ENCODE assay signal across 1 cellular context in the genomic region with DNA sequence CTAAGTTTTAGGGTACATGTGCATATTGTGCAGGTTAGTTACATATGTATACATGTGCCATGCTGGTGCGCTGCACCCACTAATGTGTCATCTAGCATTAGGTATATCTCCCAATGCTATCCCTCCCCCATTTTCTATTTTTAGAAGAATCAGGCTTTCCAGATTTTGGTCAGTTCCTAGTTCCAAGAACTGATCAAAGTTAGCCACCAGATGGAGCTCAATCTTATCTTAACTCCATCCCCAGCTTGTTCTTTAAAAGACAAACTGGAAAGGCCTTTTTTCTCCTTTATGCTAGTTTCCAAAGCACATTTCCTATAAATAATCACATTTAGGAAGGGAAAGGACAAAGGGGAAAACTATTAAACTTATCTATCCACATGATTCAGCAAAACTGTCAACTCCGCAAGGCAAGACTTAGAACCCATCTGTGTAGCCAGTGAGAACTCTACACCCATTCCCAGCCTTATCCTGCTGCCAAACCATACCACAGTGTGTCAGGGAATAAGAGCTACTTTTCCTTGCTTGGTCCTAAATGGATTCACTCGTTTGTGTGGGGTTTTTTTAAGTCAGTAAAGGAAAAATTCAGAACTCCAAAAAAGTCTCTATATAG.
TF ChIP-seq lines count a peak whose summit lies in the region.

No MANE protein-coding gene starts in this region.

TF ChIP-seq in K562, 482 proteins besides CTCF, POLR2A, EP300 and RAD21 (continued from another document and continues in another):
- TF ChIP-seq, protein P1, sequence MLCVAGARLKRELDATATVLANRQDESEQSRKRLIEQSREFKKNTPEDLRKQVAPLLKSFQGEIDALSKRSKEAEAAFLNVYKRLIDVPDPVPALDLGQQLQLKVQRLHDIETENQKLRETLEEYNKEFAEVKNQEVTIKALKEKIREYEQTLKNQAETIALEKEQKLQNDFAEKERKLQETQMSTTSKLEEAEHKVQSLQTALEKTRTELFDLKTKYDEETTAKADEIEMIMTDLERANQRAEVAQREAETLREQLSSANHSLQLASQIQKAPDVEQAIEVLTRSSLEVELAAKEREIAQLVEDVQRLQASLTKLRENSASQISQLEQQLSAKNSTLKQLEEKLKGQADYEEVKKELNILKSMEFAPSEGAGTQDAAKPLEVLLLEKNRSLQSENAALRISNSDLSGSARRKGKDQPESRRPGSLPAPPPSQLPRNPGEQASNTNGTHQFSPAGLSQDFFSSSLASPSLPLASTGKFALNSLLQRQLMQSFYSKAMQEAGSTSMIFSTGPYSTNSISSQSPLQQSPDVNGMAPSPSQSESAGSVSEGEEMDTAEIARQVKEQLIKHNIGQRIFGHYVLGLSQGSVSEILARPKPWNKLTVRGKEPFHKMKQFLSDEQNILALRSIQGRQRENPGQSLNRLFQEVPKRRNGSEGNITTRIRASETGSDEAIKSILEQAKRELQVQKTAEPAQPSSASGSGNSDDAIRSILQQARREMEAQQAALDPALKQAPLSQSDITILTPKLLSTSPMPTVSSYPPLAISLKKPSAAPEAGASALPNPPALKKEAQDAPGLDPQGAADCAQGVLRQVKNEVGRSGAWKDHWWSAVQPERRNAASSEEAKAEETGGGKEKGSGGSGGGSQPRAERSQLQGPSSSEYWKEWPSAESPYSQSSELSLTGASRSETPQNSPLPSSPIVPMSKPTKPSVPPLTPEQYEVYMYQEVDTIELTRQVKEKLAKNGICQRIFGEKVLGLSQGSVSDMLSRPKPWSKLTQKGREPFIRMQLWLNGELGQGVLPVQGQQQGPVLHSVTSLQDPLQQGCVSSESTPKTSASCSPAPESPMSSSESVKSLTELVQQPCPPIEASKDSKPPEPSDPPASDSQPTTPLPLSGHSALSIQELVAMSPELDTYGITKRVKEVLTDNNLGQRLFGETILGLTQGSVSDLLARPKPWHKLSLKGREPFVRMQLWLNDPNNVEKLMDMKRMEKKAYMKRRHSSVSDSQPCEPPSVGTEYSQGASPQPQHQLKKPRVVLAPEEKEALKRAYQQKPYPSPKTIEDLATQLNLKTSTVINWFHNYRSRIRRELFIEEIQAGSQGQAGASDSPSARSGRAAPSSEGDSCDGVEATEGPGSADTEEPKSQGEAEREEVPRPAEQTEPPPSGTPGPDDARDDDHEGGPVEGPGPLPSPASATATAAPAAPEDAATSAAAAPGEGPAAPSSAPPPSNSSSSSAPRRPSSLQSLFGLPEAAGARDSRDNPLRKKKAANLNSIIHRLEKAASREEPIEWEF (CRISPR knock-in tag; IDR thresholded peaks at IDR 0.05) = no peak
- TF ChIP-seq, protein P2, sequence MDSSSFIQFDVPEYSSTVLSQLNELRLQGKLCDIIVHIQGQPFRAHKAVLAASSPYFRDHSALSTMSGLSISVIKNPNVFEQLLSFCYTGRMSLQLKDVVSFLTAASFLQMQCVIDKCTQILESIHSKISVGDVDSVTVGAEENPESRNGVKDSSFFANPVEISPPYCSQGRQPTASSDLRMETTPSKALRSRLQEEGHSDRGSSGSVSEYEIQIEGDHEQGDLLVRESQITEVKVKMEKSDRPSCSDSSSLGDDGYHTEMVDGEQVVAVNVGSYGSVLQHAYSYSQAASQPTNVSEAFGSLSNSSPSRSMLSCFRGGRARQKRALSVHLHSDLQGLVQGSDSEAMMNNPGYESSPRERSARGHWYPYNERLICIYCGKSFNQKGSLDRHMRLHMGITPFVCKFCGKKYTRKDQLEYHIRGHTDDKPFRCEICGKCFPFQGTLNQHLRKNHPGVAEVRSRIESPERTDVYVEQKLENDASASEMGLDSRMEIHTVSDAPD (CRISPR knock-in tag; IDR thresholded peaks at IDR 0.05) = no peak
- TF ChIP-seq ZNF354B (CRISPR knock-in tag; IDR thresholded peaks at IDR 0.05) = no peak
- no peak for TF ChIP-seq CSDE1 (IDR thresholded peaks at IDR 0.05)
- TF ChIP-seq ZNF41 (CRISPR knock-in tag; conservative IDR thresholded peaks at IDR 0.05) = no peak
- no peak for TF ChIP-seq SNRNP70 (optimal IDR thresholded peaks at IDR 0.05; ENCODE audit: low read depth, low read length)
- TF ChIP-seq, protein P3, sequence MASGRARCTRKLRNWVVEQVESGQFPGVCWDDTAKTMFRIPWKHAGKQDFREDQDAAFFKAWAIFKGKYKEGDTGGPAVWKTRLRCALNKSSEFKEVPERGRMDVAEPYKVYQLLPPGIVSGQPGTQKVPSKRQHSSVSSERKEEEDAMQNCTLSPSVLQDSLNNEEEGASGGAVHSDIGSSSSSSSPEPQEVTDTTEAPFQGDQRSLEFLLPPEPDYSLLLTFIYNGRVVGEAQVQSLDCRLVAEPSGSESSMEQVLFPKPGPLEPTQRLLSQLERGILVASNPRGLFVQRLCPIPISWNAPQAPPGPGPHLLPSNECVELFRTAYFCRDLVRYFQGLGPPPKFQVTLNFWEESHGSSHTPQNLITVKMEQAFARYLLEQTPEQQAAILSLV (tag; IDR thresholded peaks at IDR 0.05) = no peak
- no peak for TF ChIP-seq HDAC8 (tag; IDR thresholded peaks at IDR 0.05)
- TF ChIP-seq, protein P4, sequence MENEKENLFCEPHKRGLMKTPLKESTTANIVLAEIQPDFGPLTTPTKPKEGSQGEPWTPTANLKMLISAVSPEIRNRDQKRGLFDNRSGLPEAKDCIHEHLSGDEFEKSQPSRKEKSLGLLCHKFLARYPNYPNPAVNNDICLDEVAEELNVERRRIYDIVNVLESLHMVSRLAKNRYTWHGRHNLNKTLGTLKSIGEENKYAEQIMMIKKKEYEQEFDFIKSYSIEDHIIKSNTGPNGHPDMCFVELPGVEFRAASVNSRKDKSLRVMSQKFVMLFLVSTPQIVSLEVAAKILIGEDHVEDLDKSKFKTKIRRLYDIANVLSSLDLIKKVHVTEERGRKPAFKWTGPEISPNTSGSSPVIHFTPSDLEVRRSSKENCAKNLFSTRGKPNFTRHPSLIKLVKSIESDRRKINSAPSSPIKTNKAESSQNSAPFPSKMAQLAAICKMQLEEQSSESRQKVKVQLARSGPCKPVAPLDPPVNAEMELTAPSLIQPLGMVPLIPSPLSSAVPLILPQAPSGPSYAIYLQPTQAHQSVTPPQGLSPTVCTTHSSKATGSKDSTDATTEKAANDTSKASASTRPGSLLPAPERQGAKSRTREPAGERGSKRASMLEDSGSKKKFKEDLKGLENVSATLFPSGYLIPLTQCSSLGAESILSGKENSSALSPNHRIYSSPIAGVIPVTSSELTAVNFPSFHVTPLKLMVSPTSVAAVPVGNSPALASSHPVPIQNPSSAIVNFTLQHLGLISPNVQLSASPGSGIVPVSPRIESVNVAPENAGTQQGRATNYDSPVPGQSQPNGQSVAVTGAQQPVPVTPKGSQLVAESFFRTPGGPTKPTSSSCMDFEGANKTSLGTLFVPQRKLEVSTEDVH (IDR thresholded peaks at IDR 0.05; ENCODE audit: low read depth, partially characterized antibody) = no peak
- no peak for TF ChIP-seq MBD2 (IDR thresholded peaks at IDR 0.05; ENCODE audit: borderline replicate concordance, low read depth)
- TF ChIP-seq, protein P5, sequence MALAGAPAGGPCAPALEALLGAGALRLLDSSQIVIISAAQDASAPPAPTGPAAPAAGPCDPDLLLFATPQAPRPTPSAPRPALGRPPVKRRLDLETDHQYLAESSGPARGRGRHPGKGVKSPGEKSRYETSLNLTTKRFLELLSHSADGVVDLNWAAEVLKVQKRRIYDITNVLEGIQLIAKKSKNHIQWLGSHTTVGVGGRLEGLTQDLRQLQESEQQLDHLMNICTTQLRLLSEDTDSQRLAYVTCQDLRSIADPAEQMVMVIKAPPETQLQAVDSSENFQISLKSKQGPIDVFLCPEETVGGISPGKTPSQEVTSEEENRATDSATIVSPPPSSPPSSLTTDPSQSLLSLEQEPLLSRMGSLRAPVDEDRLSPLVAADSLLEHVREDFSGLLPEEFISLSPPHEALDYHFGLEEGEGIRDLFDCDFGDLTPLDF (CRISPR knock-in tag; IDR thresholded peaks at IDR 0.05) = no peak
- TF ChIP-seq, protein P6, sequence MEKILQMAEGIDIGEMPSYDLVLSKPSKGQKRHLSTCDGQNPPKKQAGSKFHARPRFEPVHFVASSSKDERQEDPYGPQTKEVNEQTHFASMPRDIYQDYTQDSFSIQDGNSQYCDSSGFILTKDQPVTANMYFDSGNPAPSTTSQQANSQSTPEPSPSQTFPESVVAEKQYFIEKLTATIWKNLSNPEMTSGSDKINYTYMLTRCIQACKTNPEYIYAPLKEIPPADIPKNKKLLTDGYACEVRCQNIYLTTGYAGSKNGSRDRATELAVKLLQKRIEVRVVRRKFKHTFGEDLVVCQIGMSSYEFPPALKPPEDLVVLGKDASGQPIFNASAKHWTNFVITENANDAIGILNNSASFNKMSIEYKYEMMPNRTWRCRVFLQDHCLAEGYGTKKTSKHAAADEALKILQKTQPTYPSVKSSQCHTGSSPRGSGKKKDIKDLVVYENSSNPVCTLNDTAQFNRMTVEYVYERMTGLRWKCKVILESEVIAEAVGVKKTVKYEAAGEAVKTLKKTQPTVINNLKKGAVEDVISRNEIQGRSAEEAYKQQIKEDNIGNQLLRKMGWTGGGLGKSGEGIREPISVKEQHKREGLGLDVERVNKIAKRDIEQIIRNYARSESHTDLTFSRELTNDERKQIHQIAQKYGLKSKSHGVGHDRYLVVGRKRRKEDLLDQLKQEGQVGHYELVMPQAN (IDR thresholded peaks at IDR 0.05; ENCODE audit: borderline replicate concordance) = no peak
- no peak for TF ChIP-seq HEY1 (CRISPR knock-in tag; IDR thresholded peaks at IDR 0.05; ENCODE audit: borderline replicate concordance)
- TF ChIP-seq HMG20A (CRISPR knock-in tag; conservative IDR thresholded peaks at IDR 0.05) = no peak
- TF ChIP-seq, protein P7, sequence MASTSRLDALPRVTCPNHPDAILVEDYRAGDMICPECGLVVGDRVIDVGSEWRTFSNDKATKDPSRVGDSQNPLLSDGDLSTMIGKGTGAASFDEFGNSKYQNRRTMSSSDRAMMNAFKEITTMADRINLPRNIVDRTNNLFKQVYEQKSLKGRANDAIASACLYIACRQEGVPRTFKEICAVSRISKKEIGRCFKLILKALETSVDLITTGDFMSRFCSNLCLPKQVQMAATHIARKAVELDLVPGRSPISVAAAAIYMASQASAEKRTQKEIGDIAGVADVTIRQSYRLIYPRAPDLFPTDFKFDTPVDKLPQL (IDR thresholded peaks at IDR 0.05; ENCODE audit: extremely low read depth, insufficient read length) = no peak
- no peak for TF ChIP-seq TAF7 (tag; IDR thresholded peaks at IDR 0.05)
- TF ChIP-seq ZNF282 (CRISPR knock-in tag; IDR thresholded peaks at IDR 0.05) = no peak
- no peak for TF ChIP-seq ZNF263 (CRISPR knock-in tag; IDR thresholded peaks at IDR 0.05; ENCODE audit: borderline replicate concordance)
- no peak for TF ChIP-seq CAMTA2 (CRISPR knock-in tag; conservative IDR thresholded peaks at IDR 0.05)
- peak; percentile 74 for TF ChIP-seq NCOR1 (IDR thresholded peaks at IDR 0.05)
- TF ChIP-seq ZSCAN32 (CRISPR knock-in tag; IDR thresholded peaks at IDR 0.05) = no peak
- no peak for TF ChIP-seq ZNF324 (CRISPR knock-in tag; IDR thresholded peaks at IDR 0.05)
- no peak for TF ChIP-seq GTF2F1 (IDR thresholded peaks at IDR 0.05; ENCODE audit: low read depth, low read length)
- no peak for TF ChIP-seq EGR1 (conservative IDR thresholded peaks at IDR 0.05)
- TF ChIP-seq MLX (CRISPR knock-in tag; conservative IDR thresholded peaks at IDR 0.05) = no peak
- TF ChIP-seq, protein P8, sequence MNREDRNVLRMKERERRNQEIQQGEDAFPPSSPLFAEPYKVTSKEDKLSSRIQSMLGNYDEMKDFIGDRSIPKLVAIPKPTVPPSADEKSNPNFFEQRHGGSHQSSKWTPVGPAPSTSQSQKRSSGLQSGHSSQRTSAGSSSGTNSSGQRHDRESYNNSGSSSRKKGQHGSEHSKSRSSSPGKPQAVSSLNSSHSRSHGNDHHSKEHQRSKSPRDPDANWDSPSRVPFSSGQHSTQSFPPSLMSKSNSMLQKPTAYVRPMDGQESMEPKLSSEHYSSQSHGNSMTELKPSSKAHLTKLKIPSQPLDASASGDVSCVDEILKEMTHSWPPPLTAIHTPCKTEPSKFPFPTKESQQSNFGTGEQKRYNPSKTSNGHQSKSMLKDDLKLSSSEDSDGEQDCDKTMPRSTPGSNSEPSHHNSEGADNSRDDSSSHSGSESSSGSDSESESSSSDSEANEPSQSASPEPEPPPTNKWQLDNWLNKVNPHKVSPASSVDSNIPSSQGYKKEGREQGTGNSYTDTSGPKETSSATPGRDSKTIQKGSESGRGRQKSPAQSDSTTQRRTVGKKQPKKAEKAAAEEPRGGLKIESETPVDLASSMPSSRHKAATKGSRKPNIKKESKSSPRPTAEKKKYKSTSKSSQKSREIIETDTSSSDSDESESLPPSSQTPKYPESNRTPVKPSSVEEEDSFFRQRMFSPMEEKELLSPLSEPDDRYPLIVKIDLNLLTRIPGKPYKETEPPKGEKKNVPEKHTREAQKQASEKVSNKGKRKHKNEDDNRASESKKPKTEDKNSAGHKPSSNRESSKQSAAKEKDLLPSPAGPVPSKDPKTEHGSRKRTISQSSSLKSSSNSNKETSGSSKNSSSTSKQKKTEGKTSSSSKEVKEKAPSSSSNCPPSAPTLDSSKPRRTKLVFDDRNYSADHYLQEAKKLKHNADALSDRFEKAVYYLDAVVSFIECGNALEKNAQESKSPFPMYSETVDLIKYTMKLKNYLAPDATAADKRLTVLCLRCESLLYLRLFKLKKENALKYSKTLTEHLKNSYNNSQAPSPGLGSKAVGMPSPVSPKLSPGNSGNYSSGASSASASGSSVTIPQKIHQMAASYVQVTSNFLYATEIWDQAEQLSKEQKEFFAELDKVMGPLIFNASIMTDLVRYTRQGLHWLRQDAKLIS (CRISPR knock-in tag; IDR thresholded peaks at IDR 0.05) = no peak
- TF ChIP-seq HDAC2 (IDR thresholded peaks at IDR 0.05) = peak; percentile 78; the same call in 1 of the 2 replicates
- TF ChIP-seq ILK (tag; IDR thresholded peaks at IDR 0.05; ENCODE audit: borderline replicate concordance, low read depth) = no peak
- no peak for TF ChIP-seq ZNF785 (CRISPR knock-in tag; IDR thresholded peaks at IDR 0.05)
- TF ChIP-seq SOX6 (IDR thresholded peaks at IDR 0.05) = peak; percentile 46; the same call in 1 of the 2 replicates
- TF ChIP-seq SMAD4 (CRISPR knock-in tag; conservative IDR thresholded peaks at IDR 0.05) = no peak; the same call in 1 of the 2 replicates
- no peak for TF ChIP-seq CHD4 (IDR thresholded peaks at IDR 0.05; ENCODE audit: insufficient read depth, insufficient replicate concordance, low read depth, low read length, poor library complexity, severe bottlenecking)
- TF ChIP-seq ZC3H8 (IDR thresholded peaks at IDR 0.05) = no peak
- no peak for TF ChIP-seq FUS (optimal IDR thresholded peaks at IDR 0.05; ENCODE audit: low read depth, low read length)
- TF ChIP-seq PCBP1 (IDR thresholded peaks at IDR 0.05; ENCODE audit: low read depth, low read length, poor library complexity, severe bottlenecking) = no peak
- no peak for TF ChIP-seq ZKSCAN3 (CRISPR knock-in tag; IDR thresholded peaks at IDR 0.05)
- TF ChIP-seq U2AF2 (optimal IDR thresholded peaks at IDR 0.05; ENCODE audit: low read depth, low read length) = no peak
- TF ChIP-seq EP400 (IDR thresholded peaks at IDR 0.05) = no peak
